ENCODE assay signal across 25 cellular contexts in genomic region chr1:66833112-66833511, GRCh38. TPM values are rescaled to one million over a fixed set of nuclear protein-coding genes. Genes with fewer than 3 reads are reported as not detected.
"Had no signal": no experiment of that assay in that cellular context is flagged by ENCODE, and none has a peak within 500 bp of the region (broad histone marks: within the 10 kb centered on the region; RNA-seq: fewer than 3 reads in every experiment).

No MANE protein-coding gene starts in this region.

- H3K27ac ChIP-seq: brain microvascular endothelial cell had no signal

- ATAC-seq: T-helper 17 cell had no signal

- DNase-seq: activated B cell treated with CpG ODN at 0.5 μM for 24 hours; activated CD4-positive, alpha-beta T cell treated with anti-CD3 and anti-CD28 coated beads for 1 hour; activated CD4-positive, alpha-beta T cell treated with anti-CD3 and anti-CD28 coated beads, Interleukin-2, amount 10 ng/mL, durations not matched to agents 24 days and 14 days; activated CD4-positive, alpha-beta T cell treated with anti-CD3 and anti-CD28 coated beads, Interleukin-2, amount 50 U/mL, for 48 hours; activated CD8-positive, alpha-beta memory T cell treated with anti-CD3 and anti-CD28 coated beads for 24 hours; activated gamma-delta T cell treated with Interleukin-2 at 50 U/mL for 16 hours; activated naive CD4-positive, alpha-beta T cell treated with anti-CD3 and anti-CD28 coated beads, Interleukin-2, amount 10 ng/mL, durations not matched to agents 7 days and 5 days; activated naive CD8-positive, alpha-beta T cell treated with anti-CD3 and anti-CD28 coated beads for 36 hours; activated T-cell treated with anti-CD3 and anti-CD28 coated beads, Interleukin-2, amount 50 U/mL, for 48 hours; brain microvascular endothelial cell; cerebellar nuclear complex; Karpas-422; NCI-H1105; NCI-H1436; NCI-H1694 treated with DMSO at 0.1 percent for 48 hours; NCI-H2029 treated with DMSO at 0.1 percent for 48 hours; SIG-M5; T-helper 17 cell; T-helper 9 cell had no signal

- H3K36me3 ChIP-seq: brain microvascular endothelial cell had no signal

- H3K27me3 ChIP-seq: brain microvascular endothelial cell had no signal

- FAIRE-seq: colon, TTC549 had no signal

RNA-seq across cellular contexts. Expression of gene INSL5, which starts 32.0 kb away (rescaled TPM):
- total RNA-seq: activated B cell treated with CpG ODN at 0.5 μM for 24 hours; activated CD4-positive, alpha-beta T cell treated with anti-CD3 and anti-CD28 coated beads, Interleukin-2, amount 10 ng/mL, durations not matched to agents 24 days and 14 days; activated naive CD8-positive, alpha-beta T cell treated with anti-CD3 and anti-CD28 coated beads for 36 hours; activated T-helper 2 cell treated with anti-CD3 and anti-CD28 coated beads, Interferon-gamma antibody, Interleukin-2, Interleukin-4, amounts not matched to agents 10 μg/mL and 5 μg/mL and 100 μg/mL, durations not matched to agents 14 hours and 24 hours and 36 hours; cardiac septum; RPMI7951; T-helper 17 cell had no signal
- polyA plus RNA-seq: adipose tissue had no signal
